Comparison of ENCODE assay signal across 37 cellular contexts in genomic region chr20:61997891-61998290, GRCh38.
"Had no signal": no experiment of that assay in that cellular context is flagged by ENCODE, and none has a peak within 500 bp of the region (broad histone marks: within the 10 kb centered on the region; RNA-seq: fewer than 3 reads in every experiment).

No MANE protein-coding gene starts in this region.

- H3K4me1 ChIP-seq: adrenal gland, breast epithelium had no signal

- H3K4me3 ChIP-seq: adrenal gland, body of pancreas, breast epithelium had no signal

- ATAC-seq: activated CD8-positive, alpha-beta T cell treated with anti-CD3 and anti-CD28 coated beads for 36 hours; activated naive CD4-positive, alpha-beta T cell treated with anti-CD3 and anti-CD28 coated beads, Interleukin-2, amount 50 U/mL, for 72 hours; activated T-cell treated with anti-CD3 and anti-CD28 coated beads, Interleukin-2, amount 50 U/mL, for 4 hours; activated T-cell treated with anti-CD3 and anti-CD28 coated beads, Interleukin-2, amount 50 U/mL, for 72 hours; activated T-helper 17 cell treated with anti-CD3 and anti-CD28 coated beads, Interleukin-2, amount 50 U/mL, for 72 hours; body of pancreas; WTC11 had no signal

- H3K4me3 Mint-ChIP-seq: activated CD4-positive, alpha-beta memory T cell treated with anti-CD3 and anti-CD28 coated beads for 36 hours; activated CD4-positive, alpha-beta T cell treated with anti-CD3 and anti-CD28 coated beads, Interleukin-2, amount 10 ng/mL, durations not matched to agents 24 days and 14 days; activated CD8-positive, alpha-beta T cell treated with anti-CD3 and anti-CD28 coated beads for 36 hours; activated naive CD4-positive, alpha-beta T cell treated with anti-CD3 and anti-CD28 coated beads for 36 hours; activated naive CD8-positive, alpha-beta T cell treated with anti-CD3 and anti-CD28 coated beads for 36 hours; activated T-cell treated with anti-CD3 and anti-CD28 coated beads, Interleukin-2, amount 50 U/mL, for 4 hours; activated T-cell treated with anti-CD3 and anti-CD28 coated beads, Interleukin-2, amount 50 U/mL, for 72 hours; activated T-helper 1 cell treated with anti-CD3 and anti-CD28 coated beads, Interleukin-12 subunit alpha, Interleukin-12 subunit beta, Interleukin-2, Interleukin-4 antibody, amounts not matched to agents 30 ng/mL and 10 ng/mL and 1 ng/mL, durations not matched to agents 14 hours and 24 hours and 36 hours; activated T-helper 17 cell treated with anti-CD3 and anti-CD28 coated beads, Interleukin-2, amount 50 U/mL, for 72 hours; T-helper 1 cell treated with Interleukin-12 subunit alpha and Interleukin-12 subunit beta and Interleukin-4 antibody, amounts not matched to agents 30 μg/mL and 1 μg/mL, for 36 hours; T-helper 2 cell treated with Interferon-gamma antibody and Interleukin-4, amounts not matched to agents 5 μg/mL and 100 μg/mL, for 36 hours; WTC11 had no signal

- H3K27ac Mint-ChIP-seq: activated CD4-positive, alpha-beta memory T cell treated with anti-CD3 and anti-CD28 coated beads for 36 hours; activated CD8-positive, alpha-beta T cell treated with anti-CD3 and anti-CD28 coated beads for 36 hours; activated naive CD4-positive, alpha-beta T cell treated with anti-CD3 and anti-CD28 coated beads for 36 hours; activated naive CD4-positive, alpha-beta T cell treated with anti-CD3 and anti-CD28 coated beads, Interleukin-2, amount 50 U/mL, for 72 hours; activated naive CD8-positive, alpha-beta T cell treated with anti-CD3 and anti-CD28 coated beads for 36 hours; activated T-cell treated with anti-CD3 and anti-CD28 coated beads, Interleukin-2, amount 50 U/mL, for 72 hours; activated T-helper 1 cell treated with anti-CD3 and anti-CD28 coated beads, Interleukin-12 subunit alpha, Interleukin-12 subunit beta, Interleukin-2, Interleukin-4 antibody, amounts not matched to agents 30 ng/mL and 10 ng/mL and 1 ng/mL, durations not matched to agents 14 hours and 24 hours and 36 hours; activated T-helper 17 cell treated with anti-CD3 and anti-CD28 coated beads, Interleukin-2, amount 50 U/mL, for 72 hours; T-helper 1 cell treated with Interleukin-12 subunit alpha and Interleukin-12 subunit beta and Interleukin-4 antibody, amounts not matched to agents 30 μg/mL and 1 μg/mL, for 36 hours; T-helper 2 cell treated with Interferon-gamma antibody and Interleukin-4, amounts not matched to agents 5 μg/mL and 100 μg/mL, for 36 hours; WTC11 had no signal

- H3K9me3 ChIP-seq: adrenal gland, body of pancreas had no signal

- DNase-seq: activated CD4-positive, alpha-beta memory T cell treated with anti-CD3 and anti-CD28 coated beads for 36 hours; activated CD4-positive, alpha-beta T cell treated with anti-CD3 and anti-CD28 coated beads for 4 hours; activated CD4-positive, alpha-beta T cell treated with anti-CD3 and anti-CD28 coated beads, Interleukin-2, amount 10 ng/mL, durations not matched to agents 24 days and 14 days; activated CD4-positive, alpha-beta T cell treated with anti-CD3 and anti-CD28 coated beads, Interleukin-2, amount 50 U/mL, for 1 hour; activated CD4-positive, alpha-beta T cell treated with anti-CD3 and anti-CD28 coated beads, Interleukin-2, amount 50 U/mL, for 4 hours; activated CD4-positive, CD25-positive, alpha-beta regulatory T cell; activated CD4-positive, CD25-positive, alpha-beta regulatory T cell treated with anti-CD3 and anti-CD28 coated beads, Interleukin-2, amount 50 U/mL, for 72 hours; activated CD8-positive, alpha-beta memory T cell treated with anti-CD3 and anti-CD28 coated beads, Interleukin-2, amount 50 U/mL, for 4 hours; activated CD8-positive, alpha-beta T cell treated with anti-CD3 and anti-CD28 coated beads for 36 hours; activated effector memory CD4-positive, alpha-beta T cell treated with anti-CD3 and anti-CD28 coated beads, Interleukin-2, amount 50 U/mL, for 16 hours; activated gamma-delta T cell treated with Interleukin-2 at 50 U/mL for 16 hours; activated naive CD4-positive, alpha-beta T cell; activated naive CD4-positive, alpha-beta T cell treated with anti-CD3 and anti-CD28 coated beads for 36 hours; activated naive CD4-positive, alpha-beta T cell treated with anti-CD3 and anti-CD28 coated beads, Interleukin-2, amount 50 U/mL, for 16 hours; activated naive CD8-positive, alpha-beta T cell treated with anti-CD3 and anti-CD28 coated beads for 36 hours; activated T-cell treated with anti-CD3 and anti-CD28 coated beads for 4 hours; activated T-cell treated with anti-CD3 and anti-CD28 coated beads, Interleukin-2, amount 50 U/mL, for 1 hour; activated T-cell treated with anti-CD3 and anti-CD28 coated beads, Interleukin-2, amount 50 U/mL, for 4 hours; activated T-cell treated with anti-CD3 and anti-CD28 coated beads, Interleukin-2, amount 50 U/mL, for 72 hours; adrenal gland; amniotic stem cell; body of pancreas; brain microvascular endothelial cell; central memory CD4-positive, alpha-beta T cell; T-helper 1 cell; T-helper 2 cell; T-helper 9 cell; WERI-Rb-1 had no signal

- H3K27me3 ChIP-seq: adrenal gland, body of pancreas, brain microvascular endothelial cell, breast epithelium had no signal

- H3K27me3 Mint-ChIP-seq: activated CD4-positive, alpha-beta memory T cell treated with anti-CD3 and anti-CD28 coated beads for 36 hours; activated CD4-positive, alpha-beta T cell treated with anti-CD3 and anti-CD28 coated beads, Interleukin-2, amount 10 ng/mL, durations not matched to agents 24 days and 14 days; activated CD8-positive, alpha-beta T cell treated with anti-CD3 and anti-CD28 coated beads for 36 hours; activated naive CD8-positive, alpha-beta T cell treated with anti-CD3 and anti-CD28 coated beads for 36 hours; activated T-helper 17 cell treated with anti-CD3 and anti-CD28 coated beads, Interleukin-2, amount 50 U/mL, for 72 hours had no signal

- H3K9me3 Mint-ChIP-seq: activated CD8-positive, alpha-beta T cell treated with anti-CD3 and anti-CD28 coated beads for 36 hours; activated naive CD4-positive, alpha-beta T cell treated with anti-CD3 and anti-CD28 coated beads for 36 hours; activated naive CD8-positive, alpha-beta T cell treated with anti-CD3 and anti-CD28 coated beads for 36 hours; activated T-cell treated with anti-CD3 and anti-CD28 coated beads, Interleukin-2, amount 50 U/mL, for 4 hours; activated T-cell treated with anti-CD3 and anti-CD28 coated beads, Interleukin-2, amount 50 U/mL, for 72 hours; activated T-helper 17 cell treated with anti-CD3 and anti-CD28 coated beads, Interleukin-2, amount 50 U/mL, for 72 hours; WTC11 had no signal

- FAIRE-seq: astrocyte, TTC549 had no signal

- H3K36me3 ChIP-seq: breast epithelium had no signal

- H3K4me1 Mint-ChIP-seq: activated CD4-positive, alpha-beta T cell treated with anti-CD3 and anti-CD28 coated beads, Interleukin-2, amount 10 ng/mL, durations not matched to agents 24 days and 14 days; activated naive CD8-positive, alpha-beta T cell treated with anti-CD3 and anti-CD28 coated beads for 36 hours; WTC11 had no signal

- H3K27ac ChIP-seq: adrenal gland, body of pancreas, brain microvascular endothelial cell, breast epithelium, WERI-Rb-1 had no signal
